Comparison of ENCODE assay signal across 10 cellular contexts in genomic region chr5:66558562-66558961, GRCh38. TPM values are rescaled to one million over a fixed set of nuclear protein-coding genes. Genes with fewer than 3 reads are reported as not detected.
A peak's percentile ranks its signal among the peaks of the same experiment; 100 is the strongest.
DNase-seq lines count a peak whose midpoint lies in the region; ATAC-seq and TF ChIP-seq lines count a peak whose summit lies in the region.
"Had no signal": no experiment of that assay in that cellular context is flagged by ENCODE, and none has a peak within 500 bp of the region (broad histone marks: within the 10 kb centered on the region; RNA-seq: fewer than 3 reads in every experiment).

No MANE protein-coding gene starts in this region.

- H3K36me3 ChIP-seq in ascending aorta, result no peaks in the 10 kb centered on the region

- CTCF ChIA-PET in activated CD4-positive, alpha-beta T cell treated with anti-CD3 and anti-CD28 coated beads, Interleukin-2, amount 10 ng/mL, durations not matched to agents 7 days and 5 days (lab: Charles Lee), result no interaction called here

- no peak overlapping the region for H3K4me3 Mint-ChIP-seq in activated CD4-positive, alpha-beta T cell treated with anti-CD3 and anti-CD28 coated beads, Interleukin-2, amount 10 ng/mL, durations not matched to agents 7 days and 5 days
- H3K4me3 Mint-ChIP-seq in natural killer cell treated with Interleukin-12 subunit alpha and Interleukin-12 subunit beta and Interleukin-15 and Interleukin-18, amount 100 ng/mL, for 72 hours, result no peak overlapping the region

- peak; percentile 36 for DNase-seq in activated CD4-positive, alpha-beta T cell treated with anti-CD3 and anti-CD28 coated beads, Interleukin-2, amount 10 ng/mL, durations not matched to agents 7 days and 5 days
- no peak for DNase-seq in activated CD4-positive, alpha-beta T cell treated with anti-CD3 and anti-CD28 coated beads for 1 hour
- no peak for DNase-seq in natural killer cell treated with Interleukin-12 subunit alpha and Interleukin-12 subunit beta and Interleukin-15 and Interleukin-18, amount 100 ng/mL, for 72 hours (ENCODE audit: low spot score)
- DNase-seq in NCI-H1436 (lab: John Stamatoyannopoulos, UW), result no peak
- no peak for DNase-seq in HuH-7 (ENCODE audit: low spot score)
- no peak for DNase-seq in ascending aorta (ENCODE audit: low spot score in 2 of 2)
- DNase-seq: activated gamma-delta T cell, NCI-H226 had no signal

- no peaks in the 10 kb centered on the region for H3K9me3 ChIP-seq in ascending aorta

- H3K4me3 ChIP-seq in ascending aorta, result no peak overlapping the region

- H3K27me3 Mint-ChIP-seq in activated CD4-positive, alpha-beta T cell treated with anti-CD3 and anti-CD28 coated beads, Interleukin-2, amount 10 ng/mL, durations not matched to agents 7 days and 5 days, result no peaks in the 10 kb centered on the region
- peaks cover 0 to 8% of the 10 kb centered on the region in 2 donors for H3K27me3 Mint-ChIP-seq in natural killer cell treated with Interleukin-12 subunit alpha and Interleukin-12 subunit beta and Interleukin-15 and Interleukin-18, amount 100 ng/mL, for 72 hours

- ATAC-seq in GM21390 (IDR thresholded peaks at IDR 0.05; ENCODE audit: unreplicated experiment) (peak; percentile 59), HG03457 (IDR thresholded peaks at IDR 0.05; ENCODE audit: unreplicated experiment) (peak; percentile 42)
- peak; percentile 79 to 81 for ATAC-seq in natural killer cell treated with Interleukin-12 subunit alpha and Interleukin-12 subunit beta and Interleukin-15 and Interleukin-18, amount 100 ng/mL, for 72 hours

- POLR2A ChIA-PET in activated CD4-positive, alpha-beta T cell treated with anti-CD3 and anti-CD28 coated beads, Interleukin-2, amount 10 ng/mL, durations not matched to agents 7 days and 5 days (lab: Charles Lee), result no interaction called here

- intact Hi-C loops in ascending aorta (cut with DNase I), result no loop called here

- peaks cover 22% of the 10 kb centered on the region for H3K4me1 Mint-ChIP-seq in activated CD4-positive, alpha-beta T cell treated with anti-CD3 and anti-CD28 coated beads, Interleukin-2, amount 10 ng/mL, durations not matched to agents 7 days and 5 days
- H3K4me1 Mint-ChIP-seq in natural killer cell treated with Interleukin-12 subunit alpha and Interleukin-12 subunit beta and Interleukin-15 and Interleukin-18, amount 100 ng/mL, for 72 hours (ENCODE audit: low read depth in 2 of 2), result peaks cover 4 to 11% of the 10 kb centered on the region in 2 donors

- H3K27me3 ChIP-seq in ascending aorta, result no peaks in the 10 kb centered on the region

- no peaks in the 10 kb centered on the region for H3K36me3 Mint-ChIP-seq in activated CD4-positive, alpha-beta T cell treated with anti-CD3 and anti-CD28 coated beads, Interleukin-2, amount 10 ng/mL, durations not matched to agents 7 days and 5 days (ENCODE audit: low read depth)
- H3K36me3 Mint-ChIP-seq in natural killer cell treated with Interleukin-12 subunit alpha and Interleukin-12 subunit beta and Interleukin-15 and Interleukin-18, amount 100 ng/mL, for 72 hours, result no peaks in the 10 kb centered on the region

- no peak for TF ChIP-seq CTCF in ascending aorta (IDR thresholded peaks at IDR 0.05)

- H3K27ac Mint-ChIP-seq in activated CD4-positive, alpha-beta T cell treated with anti-CD3 and anti-CD28 coated beads, Interleukin-2, amount 10 ng/mL, durations not matched to agents 7 days and 5 days, result no peak overlapping the region
- peak overlapping the region in 1 of 2 donors; percentile 35 for H3K27ac Mint-ChIP-seq in natural killer cell treated with Interleukin-12 subunit alpha and Interleukin-12 subunit beta and Interleukin-15 and Interleukin-18, amount 100 ng/mL, for 72 hours

- H3K9me3 Mint-ChIP-seq in activated CD4-positive, alpha-beta T cell treated with anti-CD3 and anti-CD28 coated beads, Interleukin-2, amount 10 ng/mL, durations not matched to agents 7 days and 5 days, result no peaks in the 10 kb centered on the region
- no peaks in the 10 kb centered on the region for H3K9me3 Mint-ChIP-seq in natural killer cell treated with Interleukin-12 subunit alpha and Interleukin-12 subunit beta and Interleukin-15 and Interleukin-18, amount 100 ng/mL, for 72 hours

- no peaks in the 10 kb centered on the region for H3K4me1 ChIP-seq in ascending aorta

- H3K27ac ChIP-seq in ascending aorta, result no peak overlapping the region

RNA-seq across cellular contexts. Expression of gene MAST4, which starts 37.6 kb away (rescaled TPM):
- total RNA-seq in activated CD4-positive, alpha-beta T cell treated with anti-CD3 and anti-CD28 coated beads, Interleukin-2, amount 10 ng/mL, durations not matched to agents 7 days and 5 days, result 10 to 100 TPM; 23.5 to 25.8 TPM
- 10 to 100 TPM; 15.9 to 53.1 TPM for total RNA-seq in natural killer cell treated with Interleukin-12 subunit alpha and Interleukin-12 subunit beta and Interleukin-15 and Interleukin-18, amount 100 ng/mL, for 72 hours
- total RNA-seq in ascending aorta, result 55.2 TPM
